1 cellular context compared by ENCODE assay signal in genomic region chrX:11756354-11757318, GRCh38.
TF ChIP-seq lines count a peak whose summit lies in the region.

No MANE protein-coding gene starts in this region.

TF ChIP-seq in GM23338, 12 proteins besides CTCF, POLR2A, EP300 and RAD21:
- no peak for TF ChIP-seq ZNF462 (CRISPR knock-in tag; IDR thresholded peaks at IDR 0.05)
- TF ChIP-seq STAT1 (IDR thresholded peaks at IDR 0.05; ENCODE audit: unreplicated experiment): no peak
- no peak for TF ChIP-seq EZH2 (IDR thresholded peaks at IDR 0.05; ENCODE audit: low read depth, unreplicated experiment)
- TF ChIP-seq REST (IDR thresholded peaks at IDR 0.05; ENCODE audit: unreplicated experiment): no peak
- TF ChIP-seq POLR2AphosphoS5 (IDR thresholded peaks at IDR 0.05; ENCODE audit: low read depth): no peak
- no peak for TF ChIP-seq EZH2phosphoT487 (IDR thresholded peaks at IDR 0.05; ENCODE audit: unreplicated experiment)
- no peak for TF ChIP-seq ETS1 (IDR thresholded peaks at IDR 0.05)
- TF ChIP-seq CREB1 (CRISPR knock-in tag; IDR thresholded peaks at IDR 0.05; ENCODE audit: low read depth): no peak
- no peak for TF ChIP-seq ZNF114 (CRISPR knock-in tag; IDR thresholded peaks at IDR 0.05)
- TF ChIP-seq NANOG (IDR thresholded peaks at IDR 0.05; ENCODE audit: borderline replicate concordance): no peak
- no peak for TF ChIP-seq JUNB (IDR thresholded peaks at IDR 0.05; ENCODE audit: unreplicated experiment)
- no peak for TF ChIP-seq ZNF331 (CRISPR knock-in tag; IDR thresholded peaks at IDR 0.05; ENCODE audit: low read depth)
